Comparison of ENCODE assay signal across 23 cellular contexts in genomic region chr4:52244103-52244772, GRCh38.
A peak's percentile ranks its signal among the peaks of the same experiment; 100 is the strongest.
DNase-seq lines count a peak whose midpoint lies in the region; ATAC-seq and TF ChIP-seq lines count a peak whose summit lies in the region.
"Had no signal": no experiment of that assay in that cellular context is flagged by ENCODE, and none has a peak within 500 bp of the region (broad histone marks: within the 10 kb centered on the region; RNA-seq: fewer than 3 reads in every experiment).

No MANE protein-coding gene starts in this region.

- H3K4me1 ChIP-seq in left ventricle myocardium inferior (peaks cover 48% of the 10 kb centered on the region), tibial nerve (peaks cover 0 to 22% (median 9%) of the 10 kb centered on the region in 4 donors)
- H3K4me1 ChIP-seq: body of pancreas, transverse colon had no signal

- H3K27me3 ChIP-seq in left ventricle myocardium inferior (ENCODE audit: low read depth) (no peaks in the 10 kb centered on the region), tibial nerve (no peaks in the 10 kb centered on the region)
- H3K27me3 ChIP-seq: adrenal gland, body of pancreas, spleen, transverse colon had no signal

- TF ChIP-seq POLR2A in tibial nerve (IDR thresholded peaks at IDR 0.05): no peak

- WGBS in tibial nerve, 2 donors: 14% methylated on average over 7 of the region's 7 CpGs

- no peak for ATAC-seq in activated CD8-positive, alpha-beta T cell treated with anti-CD3 and anti-CD28 coated beads, Interleukin-2, amount 10 ng/mL, durations not matched to agents 7 days and 5 days
- no peak for ATAC-seq in natural killer cell
- ATAC-seq: activated T-cell treated with anti-CD3 and anti-CD28 coated beads, Interleukin-2, amount 50 U/mL, for 72 hours; body of pancreas; left lobe of liver; PC-3 had no signal

- no peak for TF ChIP-seq EP300 in tibial nerve (IDR thresholded peaks at IDR 0.05)

- no peak overlapping the region for H3K4me3 Mint-ChIP-seq in activated CD8-positive, alpha-beta T cell treated with anti-CD3 and anti-CD28 coated beads, Interleukin-2, amount 10 ng/mL, durations not matched to agents 7 days and 5 days
- no peak overlapping the region for H3K4me3 Mint-ChIP-seq in natural killer cell
- H3K4me3 Mint-ChIP-seq in activated naive CD4-positive, alpha-beta T cell treated with anti-CD3 and anti-CD28 coated beads for 36 hours: no peak overlapping the region
- H3K4me3 Mint-ChIP-seq: activated CD4-positive, alpha-beta T cell treated with anti-CD3 and anti-CD28 coated beads, Interleukin-2, amount 10 ng/mL, durations not matched to agents 24 days and 14 days; activated T-cell treated with anti-CD3 and anti-CD28 coated beads, Interleukin-2, amount 50 U/mL, for 72 hours had no signal

- no peaks in the 10 kb centered on the region for H3K36me3 Mint-ChIP-seq in activated CD8-positive, alpha-beta T cell treated with anti-CD3 and anti-CD28 coated beads, Interleukin-2, amount 10 ng/mL, durations not matched to agents 7 days and 5 days (ENCODE audit: low read depth)
- no peaks in the 10 kb centered on the region for H3K36me3 Mint-ChIP-seq in natural killer cell
- no peaks in the 10 kb centered on the region for H3K36me3 Mint-ChIP-seq in activated naive CD4-positive, alpha-beta T cell treated with anti-CD3 and anti-CD28 coated beads for 36 hours (ENCODE audit: low read depth)

- CTCF ChIA-PET in activated CD8-positive, alpha-beta T cell treated with anti-CD3 and anti-CD28 coated beads, Interleukin-2, amount 10 ng/mL, durations not matched to agents 7 days and 5 days (lab: Charles Lee): no interaction called here
- CTCF ChIA-PET in activated naive CD4-positive, alpha-beta T cell treated with anti-CD3 and anti-CD28 coated beads for 36 hours (lab: Charles Lee): interaction anchor here (0.6 to 0.7 kb wide), 2 partner anchors 9 kb away, joined by 3 to 6 read pairs; no protein-coding TSS in a partner anchor

- POLR2A ChIA-PET in activated CD8-positive, alpha-beta T cell treated with anti-CD3 and anti-CD28 coated beads, Interleukin-2, amount 10 ng/mL, durations not matched to agents 7 days and 5 days (lab: Charles Lee): no interaction called here

- H3K4me3 ChIP-seq in left ventricle myocardium inferior (no peak overlapping the region), tibial nerve (no peak overlapping the region)
- H3K4me3 ChIP-seq: adrenal gland, body of pancreas, spleen, transverse colon had no signal

- peak overlapping the region; percentile 20 for H3K27ac ChIP-seq in left ventricle myocardium inferior (replicated peaks)
- H3K27ac ChIP-seq in tibial nerve: peak overlapping the region in 3 of 4 donors; percentile 16 to 70 (median 56)
- H3K27ac ChIP-seq: body of pancreas, transverse colon, WERI-Rb-1 had no signal

- TF ChIP-seq CTCF in left ventricle myocardium inferior (IDR thresholded peaks at IDR 0.05; ENCODE audit: borderline replicate concordance) (no peak), tibial nerve (IDR thresholded peaks at IDR 0.05) (no peak), natural killer cell (IDR thresholded peaks at IDR 0.05) (no peak)

- H3K4me1 Mint-ChIP-seq in activated CD8-positive, alpha-beta T cell treated with anti-CD3 and anti-CD28 coated beads, Interleukin-2, amount 10 ng/mL, durations not matched to agents 7 days and 5 days (ENCODE audit: low read depth): no peaks in the 10 kb centered on the region
- no peaks in the 10 kb centered on the region for H3K4me1 Mint-ChIP-seq in natural killer cell
- no peaks in the 10 kb centered on the region for H3K4me1 Mint-ChIP-seq in activated naive CD4-positive, alpha-beta T cell treated with anti-CD3 and anti-CD28 coated beads for 36 hours (ENCODE audit: low read depth)
- H3K4me1 Mint-ChIP-seq: activated CD4-positive, alpha-beta T cell treated with anti-CD3 and anti-CD28 coated beads, Interleukin-2, amount 10 ng/mL, durations not matched to agents 24 days and 14 days had no signal

- DNase-seq in left ventricle myocardium inferior: no peak
- no peak for DNase-seq in cardiac septum (ENCODE audit: low spot score)
- DNase-seq in NCI-H345 treated with DMSO at 0.1 percent for 48 hours (lab: John Stamatoyannopoulos, UW; ENCODE audit: unreplicated experiment): peak; percentile 49
- peak; percentile 71 for DNase-seq in foreskin melanocyte
- DNase-seq in tibial nerve (ENCODE audit: low spot score in 2 of 2): no peak
- no peak for DNase-seq in activated CD8-positive, alpha-beta T cell treated with anti-CD3 and anti-CD28 coated beads, Interleukin-2, amount 10 ng/mL, durations not matched to agents 7 days and 5 days
- no peak for DNase-seq in natural killer cell
- DNase-seq in activated naive CD4-positive, alpha-beta T cell treated with anti-CD3 and anti-CD28 coated beads for 36 hours: no peak
- DNase-seq: activated CD4-positive, alpha-beta T cell treated with anti-CD3 and anti-CD28 coated beads, Interleukin-2, amount 10 ng/mL, durations not matched to agents 24 days and 14 days; activated naive CD4-positive, alpha-beta T cell; activated T-cell treated with anti-CD3 and anti-CD28 coated beads, Interleukin-2, amount 50 U/mL, for 72 hours; body of pancreas; DND-41; KG1; SHP77 treated with DMSO at 0.1 percent for 48 hours; spleen; stimulated activated CD4-positive, alpha-beta T cell treated with anti-CD3 and anti-CD28 coated beads, Interleukin-2, amount 100 ng/mL, for 48 hours; T1000; transverse colon; WERI-Rb-1 had no signal

- no peaks in the 10 kb centered on the region for H3K9me3 ChIP-seq in left ventricle myocardium inferior (replicated peaks)
- no peaks in the 10 kb centered on the region for H3K9me3 ChIP-seq in tibial nerve
- H3K9me3 ChIP-seq: adrenal gland, body of pancreas, transverse colon had no signal

- H3K27me3 Mint-ChIP-seq in activated CD8-positive, alpha-beta T cell treated with anti-CD3 and anti-CD28 coated beads, Interleukin-2, amount 10 ng/mL, durations not matched to agents 7 days and 5 days (ENCODE audit: low read depth): no peaks in the 10 kb centered on the region
- H3K27me3 Mint-ChIP-seq in natural killer cell (ENCODE audit: low read depth in 2 of 2): no peaks in the 10 kb centered on the region
- no peaks in the 10 kb centered on the region for H3K27me3 Mint-ChIP-seq in activated naive CD4-positive, alpha-beta T cell treated with anti-CD3 and anti-CD28 coated beads for 36 hours (ENCODE audit: low read depth)
- H3K27me3 Mint-ChIP-seq: activated CD4-positive, alpha-beta T cell treated with anti-CD3 and anti-CD28 coated beads, Interleukin-2, amount 10 ng/mL, durations not matched to agents 24 days and 14 days had no signal

- H3K9me3 Mint-ChIP-seq in activated CD8-positive, alpha-beta T cell treated with anti-CD3 and anti-CD28 coated beads, Interleukin-2, amount 10 ng/mL, durations not matched to agents 7 days and 5 days (ENCODE audit: insufficient read depth): no peaks in the 10 kb centered on the region
- H3K9me3 Mint-ChIP-seq in natural killer cell: peaks cover 12 to 23% of the 10 kb centered on the region in 2 donors
- peaks cover 5% of the 10 kb centered on the region for H3K9me3 Mint-ChIP-seq in activated naive CD4-positive, alpha-beta T cell treated with anti-CD3 and anti-CD28 coated beads for 36 hours
- H3K9me3 Mint-ChIP-seq: activated CD4-positive, alpha-beta T cell treated with anti-CD3 and anti-CD28 coated beads, Interleukin-2, amount 10 ng/mL, durations not matched to agents 24 days and 14 days had no signal

- H3K36me3 ChIP-seq in left ventricle myocardium inferior: no peaks in the 10 kb centered on the region
- H3K36me3 ChIP-seq in tibial nerve: no peaks in the 10 kb centered on the region
- H3K36me3 ChIP-seq: adrenal gland, spleen, transverse colon, WERI-Rb-1 had no signal

- no peak overlapping the region for H3K27ac Mint-ChIP-seq in activated CD8-positive, alpha-beta T cell treated with anti-CD3 and anti-CD28 coated beads, Interleukin-2, amount 10 ng/mL, durations not matched to agents 7 days and 5 days
- H3K27ac Mint-ChIP-seq in natural killer cell: no peak overlapping the region
- no peak overlapping the region for H3K27ac Mint-ChIP-seq in activated naive CD4-positive, alpha-beta T cell treated with anti-CD3 and anti-CD28 coated beads for 36 hours
- H3K27ac Mint-ChIP-seq: activated CD4-positive, alpha-beta T cell treated with anti-CD3 and anti-CD28 coated beads, Interleukin-2, amount 10 ng/mL, durations not matched to agents 24 days and 14 days; activated T-cell treated with anti-CD3 and anti-CD28 coated beads, Interleukin-2, amount 50 U/mL, for 72 hours had no signal

- intact Hi-C loops in left ventricle myocardium inferior (cut with micrococcal nuclease): no loop called here
- intact Hi-C loops in cardiac septum (cut with DNase I): no loop called here
- intact Hi-C loops in natural killer cell (cut with micrococcal nuclease): no loop called here
- intact Hi-C loops in activated naive CD4-positive, alpha-beta T cell treated with anti-CD3 and anti-CD28 coated beads for 36 hours (cut with micrococcal nuclease): no loop called here

Comparison
In these comparisons a context has a peak if more than half of its experiments do, and no peak if none do; other contexts are left out.
1. DNase-seq: peak in NCI-H345 treated with DMSO at 0.1 percent for 48 hours (single experiment) and foreskin melanocyte (single experiment); none in left ventricle myocardium inferior (single experiment), cardiac septum (single experiment), tibial nerve (0 of 2), activated CD8-positive, alpha-beta T cell treated with anti-CD3 and anti-CD28 coated beads, Interleukin-2, amount 10 ng/mL, durations not matched to agents 7 days and 5 days (single experiment), natural killer cell (single experiment) and activated naive CD4-positive, alpha-beta T cell treated with anti-CD3 and anti-CD28 coated beads for 36 hours (single experiment).